ENCODE assay signal across 10 cellular contexts in the genomic region with DNA sequence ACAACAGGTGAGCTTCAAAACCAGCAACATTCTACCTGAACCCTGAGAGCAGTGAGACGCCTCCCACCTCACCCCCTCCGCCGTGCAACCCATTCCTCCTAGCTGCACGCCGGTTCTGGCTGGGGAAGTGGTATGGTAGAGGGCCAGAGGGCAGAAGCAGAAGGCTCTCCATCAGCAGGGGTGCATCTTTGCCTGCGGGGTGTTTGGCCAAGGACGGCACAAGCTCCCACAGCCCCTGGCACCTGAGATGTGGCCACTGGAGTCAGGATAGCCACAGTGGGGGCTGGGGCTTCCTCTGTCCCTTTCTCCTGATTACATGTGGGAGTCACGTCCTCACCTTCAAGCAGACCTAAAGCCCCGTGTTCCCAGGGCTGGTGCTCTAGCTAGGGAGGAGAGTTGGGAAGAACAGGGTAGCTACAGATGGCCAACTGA. TPM values are rescaled to one million over a fixed set of nuclear protein-coding genes. Genes with fewer than 3 reads are reported as not detected.
DNase-seq lines count a peak whose midpoint lies in the region; ATAC-seq lines count a peak whose summit lies in the region.
"Had no signal": no experiment of that assay in that cellular context is flagged by ENCODE, and none has a peak within 500 bp of the region (broad histone marks: within the 10 kb centered on the region; RNA-seq: fewer than 3 reads in every experiment).

No MANE protein-coding gene starts in this region.

- intact Hi-C loops in activated naive CD4-positive, alpha-beta T cell treated with anti-CD3 and anti-CD28 coated beads for 36 hours (cut with micrococcal nuclease), result loop anchor here (5.0 kb wide), 1 partner anchor 301 kb away; a partner anchor contains a TSS

- no peaks in the 10 kb centered on the region for H3K36me3 Mint-ChIP-seq in activated naive CD4-positive, alpha-beta T cell treated with anti-CD3 and anti-CD28 coated beads for 36 hours (ENCODE audit: low read depth)
- H3K36me3 Mint-ChIP-seq: naive B cell had no signal

- peaks cover 11% of the 10 kb centered on the region for H3K4me1 Mint-ChIP-seq in activated naive CD4-positive, alpha-beta T cell treated with anti-CD3 and anti-CD28 coated beads for 36 hours (ENCODE audit: low read depth)

- WGBS in thymus, result 60% methylated on average over 9 of the region's 9 CpGs

- H3K27ac ChIP-seq in thymus (ENCODE audit: low read depth), result peak overlapping the region; percentile 67

- ATAC-seq in HG02840 (IDR thresholded peaks at IDR 0.05; ENCODE audit: low FRiP score, unreplicated experiment) (no peak), HG02885 (IDR thresholded peaks at IDR 0.05; ENCODE audit: poor library complexity, unreplicated experiment) (no peak), GM21576 (IDR thresholded peaks at IDR 0.05; ENCODE audit: unreplicated experiment) (no peak)

- no peak overlapping the region for H3K27ac Mint-ChIP-seq in activated naive CD4-positive, alpha-beta T cell treated with anti-CD3 and anti-CD28 coated beads for 36 hours

- peak overlapping the region; percentile 83 for H3K4me3 ChIP-seq in thymus (ENCODE audit: low read length)

- peak; percentile 66 for DNase-seq in activated CD8-positive, alpha-beta memory T cell treated with anti-CD3 and anti-CD28 coated beads for 24 hours
- no peak for DNase-seq in activated CD8-positive, alpha-beta memory T cell treated with anti-CD3 and anti-CD28 coated beads, Interleukin-2, amount 50 U/mL, for 4 hours
- DNase-seq in activated naive CD4-positive, alpha-beta T cell treated with anti-CD3 and anti-CD28 coated beads for 36 hours, result peak; percentile 36
- peak; percentile 70 for DNase-seq in islet precursor cell
- DNase-seq: activated T-cell treated with anti-CD3 and anti-CD28 coated beads for 4 hours had no signal

- no peak overlapping the region for H3K4me3 Mint-ChIP-seq in activated naive CD4-positive, alpha-beta T cell treated with anti-CD3 and anti-CD28 coated beads for 36 hours
- H3K4me3 Mint-ChIP-seq: naive B cell had no signal

- no peaks in the 10 kb centered on the region for H3K27me3 ChIP-seq in thymus (ENCODE audit: control insufficient read depth, insufficient read depth)

- no peaks in the 10 kb centered on the region for H3K9me3 Mint-ChIP-seq in activated naive CD4-positive, alpha-beta T cell treated with anti-CD3 and anti-CD28 coated beads for 36 hours
- H3K9me3 Mint-ChIP-seq: naive B cell had no signal

- H3K4me1 ChIP-seq in thymus (ENCODE audit: control insufficient read depth, insufficient read depth, low read length), result peaks cover 37% of the 10 kb centered on the region

- H3K36me3 ChIP-seq in thymus (ENCODE audit: control insufficient read depth, insufficient read depth), result no peaks in the 10 kb centered on the region

- no peaks in the 10 kb centered on the region for H3K9me3 ChIP-seq in thymus (ENCODE audit: control insufficient read depth)

- CTCF ChIA-PET in activated naive CD4-positive, alpha-beta T cell treated with anti-CD3 and anti-CD28 coated beads for 36 hours (lab: Charles Lee), result interaction anchor here (0.9 to 2.5 kb wide), 8 partner anchors 20 to 107 kb away, joined by 4 to 14 read pairs (median 6); a partner anchor contains a TSS

- H3K27me3 Mint-ChIP-seq in activated naive CD4-positive, alpha-beta T cell treated with anti-CD3 and anti-CD28 coated beads for 36 hours (ENCODE audit: low read depth), result no peaks in the 10 kb centered on the region
- H3K27me3 Mint-ChIP-seq: naive B cell had no signal

RNA-seq across cellular contexts. Expression of a gene that starts 1.6 kb away (rescaled TPM):
- 1 to 10 TPM; 4.0 to 4.3 TPM for total RNA-seq in activated naive CD4-positive, alpha-beta T cell treated with anti-CD3 and anti-CD28 coated beads for 36 hours
- 11.4 TPM for polyA plus RNA-seq in thymus

RNA-seq across cellular contexts. Expression of a gene that starts 12.2 kb away (rescaled TPM):
- total RNA-seq in activated naive CD4-positive, alpha-beta T cell treated with anti-CD3 and anti-CD28 coated beads for 36 hours, result 10 to 100 TPM; 27.6 to 31.5 TPM
- 21.3 TPM for polyA plus RNA-seq in thymus

RNA-seq across cellular contexts. Expression of a gene that starts 22.0 kb away (rescaled TPM):
- 100 to 1,000 TPM; 243 TPM for total RNA-seq in activated naive CD4-positive, alpha-beta T cell treated with anti-CD3 and anti-CD28 coated beads for 36 hours
- 11.3 TPM for polyA plus RNA-seq in thymus

RNA-seq across cellular contexts. Expression of a gene that starts 25.7 kb away (rescaled TPM):
- 10 to 100 TPM; 33.3 to 35.8 TPM for total RNA-seq in activated naive CD4-positive, alpha-beta T cell treated with anti-CD3 and anti-CD28 coated beads for 36 hours
- polyA plus RNA-seq in thymus, result 73.9 TPM

RNA-seq across cellular contexts. Expression of a gene that starts 36.2 kb away (rescaled TPM):
- 10 to 100 TPM; 62.2 to 73.3 TPM for total RNA-seq in activated naive CD4-positive, alpha-beta T cell treated with anti-CD3 and anti-CD28 coated beads for 36 hours
- polyA plus RNA-seq in thymus, result 71.9 TPM
